In genomic region chr10:129552119-129552518, GRCh38 we compare ENCODE assay signal across 18 cellular contexts.
DNase-seq lines count a peak whose midpoint lies in the region; ATAC-seq and TF ChIP-seq lines count a peak whose summit lies in the region.
"Had no signal": no experiment of that assay in that cellular context is flagged by ENCODE, and none has a peak within 500 bp of the region (broad histone marks: within the 10 kb centered on the region; RNA-seq: fewer than 3 reads in every experiment).

No MANE protein-coding gene starts in this region.

- no TSS peak for BruUV-seq in OCI-LY7 (replicated peaks; lab: Mats Ljungman, UMichigan)

- no peak overlapping the region for H3K4me3 ChIP-seq in OCI-LY7 (ENCODE audit: low read depth, low read length, poor library complexity, severe bottlenecking)
- H3K4me3 ChIP-seq: esophagus muscularis mucosa, hepatocyte, lower lobe of right lung had no signal

- in situ Hi-C loops in GM13976 (cut with MboI; ENCODE audit: low sequenced_read_pairs, unreplicated experiment), result no loop called here

- H3K4me1 ChIP-seq in OCI-LY7 (ENCODE audit: insufficient read depth, low read length, poor library complexity, severe bottlenecking), result peaks cover 9% of the 10 kb centered on the region
- H3K4me1 ChIP-seq: lower lobe of right lung had no signal

- no peak for TF ChIP-seq CTCF in GM13976 (IDR thresholded peaks at IDR 0.05; ENCODE audit: borderline replicate concordance, control extremely low read depth, extremely low read depth, insufficient read depth, missing control alignments)
- TF ChIP-seq CTCF in OCI-LY7 (conservative IDR thresholded peaks at IDR 0.05; ENCODE audit: low read length), result no peak

- H3K9me3 ChIP-seq in OCI-LY7 (ENCODE audit: low read length), result no peaks in the 10 kb centered on the region
- H3K9me3 ChIP-seq: esophagus muscularis mucosa, lower lobe of right lung had no signal

- intact Hi-C loops in OCI-LY7 (cut with micrococcal nuclease; ENCODE audit: unreplicated experiment), result no loop called here

- no peaks in the 10 kb centered on the region for H3K36me3 ChIP-seq in OCI-LY7 (ENCODE audit: insufficient read depth, low read length)

- H2AFZ ChIP-seq in OCI-LY7 (ENCODE audit: low read length), result no peak overlapping the region
- H2AFZ ChIP-seq: hepatocyte had no signal

- H3K9me2 ChIP-seq in OCI-LY7 (ENCODE audit: insufficient read depth, low read length), result no peaks in the 10 kb centered on the region

- CTCF ChIA-PET in OCI-LY7 (lab: Charles Lee; ENCODE audit: unreplicated experiment), result no interaction called here

- POLR2A ChIA-PET in OCI-LY7 (lab: Charles Lee), result no interaction called here

- peak; percentile 69 for ATAC-seq in GM19467 (IDR thresholded peaks at IDR 0.05; ENCODE audit: unreplicated experiment)
- ATAC-seq in HG02870 (IDR thresholded peaks at IDR 0.05; ENCODE audit: unreplicated experiment), result peak; percentile 77
- ATAC-seq in HG03039 (IDR thresholded peaks at IDR 0.05; ENCODE audit: unreplicated experiment), result no peak
- ATAC-seq in SK-N-SH treated with all-trans-retinoic acid at 6 μM for 48 hours, result no peak
- ATAC-seq: Panc1; sciatic nerve; stimulated activated naive CD8-positive, alpha-beta T cell treated with anti-CD3 and anti-CD28 coated beads, Interleukin-15, amount 100 ng/mL, for 72 hours; T-cell had no signal

- H4K20me1 ChIP-seq in OCI-LY7 (ENCODE audit: insufficient read depth, low read length), result no peaks in the 10 kb centered on the region

- H3K27ac ChIP-seq in OCI-LY7 (ENCODE audit: low read depth, low read length, poor library complexity, severe bottlenecking), result no peak overlapping the region
- H3K27ac ChIP-seq: esophagus muscularis mucosa, hepatocyte, lower lobe of right lung had no signal

- H3K4me2 ChIP-seq in OCI-LY7 (ENCODE audit: low read length), result peak overlapping the region; percentile 8; the same call in 1 of the 2 replicates
- H3K4me2 ChIP-seq: hepatocyte had no signal

- DNase-seq in GM13976 (ENCODE audit: low spot score), result peak; percentile 74
- no peak for DNase-seq in OCI-LY7 (ENCODE audit: low spot score)
- DNase-seq in DMS153 (lab: John Stamatoyannopoulos, UW), result no peak
- DNase-seq in stimulated activated CD4-positive, alpha-beta T cell treated with anti-CD3 and anti-CD28 coated beads, Interleukin-12 subunit alpha, Interleukin-12 subunit beta, amount 100 ng/mL, for 4 hours, result no peak
- DNase-seq: activated CD4-positive, alpha-beta T cell treated with anti-CD3 and anti-CD28 coated beads for 1 hour; DND-41; lower lobe of right lung; NCI-H446; stimulated activated naive CD8-positive, alpha-beta T cell treated with anti-CD3 and anti-CD28 coated beads, Interleukin-15, amount 100 ng/mL, for 72 hours; T-cell had no signal

- H3K79me2 ChIP-seq in OCI-LY7 (ENCODE audit: insufficient read depth, low read depth, low read length), result no peaks in the 10 kb centered on the region
- H3K79me2 ChIP-seq: hepatocyte had no signal

TF ChIP-seq in SK-N-SH treated with all-trans-retinoic acid at 6 μM for 48 hours, 23 proteins besides CTCF, POLR2A, EP300 and RAD21:
- TF ChIP-seq OSR1 (CRISPR knock-in tag; IDR thresholded peaks at IDR 0.05), result no peak
- no peak for TF ChIP-seq GLIS3 (CRISPR knock-in tag; IDR thresholded peaks at IDR 0.05)
- TF ChIP-seq ESRRG (CRISPR knock-in tag; IDR thresholded peaks at IDR 0.05), result no peak
- TF ChIP-seq ZFP30 (CRISPR knock-in tag; IDR thresholded peaks at IDR 0.05), result no peak
- no peak for TF ChIP-seq PPARA (CRISPR knock-in tag; IDR thresholded peaks at IDR 0.05; ENCODE audit: borderline replicate concordance)
- no peak for TF ChIP-seq POU6F1 (CRISPR knock-in tag; IDR thresholded peaks at IDR 0.05; ENCODE audit: borderline replicate concordance, low read depth)
- TF ChIP-seq SNAI2 (CRISPR knock-in tag; IDR thresholded peaks at IDR 0.05), result no peak
- TF ChIP-seq ZC3H10 (CRISPR knock-in tag; IDR thresholded peaks at IDR 0.05), result no peak
- TF ChIP-seq PATZ1 (CRISPR knock-in tag; IDR thresholded peaks at IDR 0.05; ENCODE audit: borderline replicate concordance), result no peak

Comparison
In these comparisons a context has a peak if more than half of its experiments do, and no peak if none do; other contexts are left out.
1. ATAC-seq: peak in GM19467 (single experiment) and HG02870 (single experiment); none in HG03039 (single experiment) and SK-N-SH treated with all-trans-retinoic acid at 6 μM for 48 hours (single experiment).